17 cellular contexts compared by ENCODE assay signal in the genomic region with DNA sequence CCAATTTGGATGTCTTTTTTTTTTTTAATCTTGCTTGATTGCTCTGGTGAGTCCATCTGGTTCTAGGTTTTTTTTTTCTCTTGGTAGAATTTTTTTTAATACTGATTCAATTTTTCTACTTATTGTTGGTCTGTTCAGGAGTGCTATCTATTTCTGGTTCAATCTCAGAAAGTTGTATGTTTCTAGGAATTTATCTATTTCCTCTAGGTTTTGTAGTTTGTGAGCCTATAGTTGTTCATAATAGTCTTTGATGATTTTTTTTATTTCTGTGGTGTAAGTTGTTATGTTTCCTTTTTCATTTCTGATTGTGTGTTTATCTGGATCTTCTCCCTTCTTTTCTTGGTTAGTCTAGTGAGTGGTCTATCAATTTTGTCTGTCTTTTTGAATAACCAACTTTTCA.
A peak's percentile ranks its signal among the peaks of the same experiment; 100 is the strongest.
DNase-seq lines count a peak whose midpoint lies in the region; ATAC-seq lines count a peak whose summit lies in the region.
"Had no signal": no experiment of that assay in that cellular context is flagged by ENCODE, and none has a peak within 500 bp of the region (broad histone marks: within the 10 kb centered on the region; RNA-seq: fewer than 3 reads in every experiment).

No MANE protein-coding gene starts in this region.

- H3K4me3 Mint-ChIP-seq in activated CD4-positive, alpha-beta T cell treated with anti-CD3 and anti-CD28 coated beads, Interleukin-2, amount 10 ng/mL, durations not matched to agents 7 days and 5 days: no peak overlapping the region
- no peak overlapping the region for H3K4me3 Mint-ChIP-seq in activated CD4-positive, alpha-beta T cell treated with anti-CD3 and anti-CD28 coated beads, Interleukin-2, amount 10 ng/mL, durations not matched to agents 24 days and 14 days
- peak overlapping the region; percentile 20 for H3K4me3 Mint-ChIP-seq in activated naive CD4-positive, alpha-beta T cell treated with anti-CD3 and anti-CD28 coated beads, Interleukin-2, amount 50 U/mL, for 24 hours
- H3K4me3 Mint-ChIP-seq in activated naive CD4-positive, alpha-beta T cell treated with anti-CD3 and anti-CD28 coated beads for 36 hours: no peak overlapping the region
- H3K4me3 Mint-ChIP-seq in naive thymus-derived CD4-positive, alpha-beta T cell: peak overlapping the region in 8 of 10 donors; percentile 34 to 69 (median 56)
- H3K4me3 Mint-ChIP-seq: CD14-positive monocyte; CD8-positive, alpha-beta T cell; H9 had no signal

- H3K36me3 ChIP-seq in naive thymus-derived CD4-positive, alpha-beta T cell (ENCODE audit: control insufficient read depth in 2 of 3, insufficient read depth in 3 of 3, low read length in 3 of 3): no peaks in the 10 kb centered on the region
- H3K36me3 ChIP-seq: BLaER1 had no signal

- CTCF ChIA-PET in activated CD4-positive, alpha-beta T cell treated with anti-CD3 and anti-CD28 coated beads, Interleukin-2, amount 10 ng/mL, durations not matched to agents 7 days and 5 days (lab: Charles Lee): no interaction called here
- CTCF ChIA-PET in activated naive CD4-positive, alpha-beta T cell treated with anti-CD3 and anti-CD28 coated beads for 36 hours (lab: Charles Lee): interaction anchor here (0.7 kb wide), 1 partner anchor 14 kb away, joined by 3 read pairs; no protein-coding TSS in a partner anchor
- CTCF ChIA-PET in naive thymus-derived CD4-positive, alpha-beta T cell (lab: Charles Lee): no interaction called here

- POLR2A ChIA-PET in activated CD4-positive, alpha-beta T cell treated with anti-CD3 and anti-CD28 coated beads, Interleukin-2, amount 10 ng/mL, durations not matched to agents 7 days and 5 days (lab: Charles Lee): no interaction called here
- POLR2A ChIA-PET in naive thymus-derived CD4-positive, alpha-beta T cell (lab: Charles Lee): interaction anchor here (1.0 kb wide), 1 partner anchor 13 kb away, joined by 3 read pairs; no protein-coding TSS in a partner anchor

- H3K9me3 ChIP-seq in naive thymus-derived CD4-positive, alpha-beta T cell (ENCODE audit: control insufficient read depth in 2 of 3, low read length in 3 of 3): no peaks in the 10 kb centered on the region
- H3K9me3 ChIP-seq: BLaER1 had no signal

- ATAC-seq in naive thymus-derived CD4-positive, alpha-beta T cell: no peak
- no peak for ATAC-seq in GM18868 (IDR thresholded peaks at IDR 0.05; ENCODE audit: unreplicated experiment)
- ATAC-seq: CD8-positive, alpha-beta T cell; GM12878 had no signal

- H3K4me3 ChIP-seq in naive thymus-derived CD4-positive, alpha-beta T cell (ENCODE audit: low read length): no peak overlapping the region
- H3K4me3 ChIP-seq: BLaER1, GM12878 had no signal

- H3K36me3 Mint-ChIP-seq in activated CD4-positive, alpha-beta T cell treated with anti-CD3 and anti-CD28 coated beads, Interleukin-2, amount 10 ng/mL, durations not matched to agents 7 days and 5 days (ENCODE audit: low read depth): peaks cover 9% of the 10 kb centered on the region
- peaks cover 4% of the 10 kb centered on the region for H3K36me3 Mint-ChIP-seq in activated CD4-positive, alpha-beta T cell treated with anti-CD3 and anti-CD28 coated beads, Interleukin-2, amount 10 ng/mL, durations not matched to agents 24 days and 14 days (ENCODE audit: low read depth)
- peaks cover 5% of the 10 kb centered on the region for H3K36me3 Mint-ChIP-seq in activated naive CD4-positive, alpha-beta T cell treated with anti-CD3 and anti-CD28 coated beads, Interleukin-2, amount 50 U/mL, for 24 hours
- peaks cover 3% of the 10 kb centered on the region for H3K36me3 Mint-ChIP-seq in activated naive CD4-positive, alpha-beta T cell treated with anti-CD3 and anti-CD28 coated beads for 36 hours (ENCODE audit: low read depth)
- H3K36me3 Mint-ChIP-seq in naive thymus-derived CD4-positive, alpha-beta T cell: peaks cover 4 to 21% (median 10%) of the 10 kb centered on the region in 5 donors
- H3K36me3 Mint-ChIP-seq: CD14-positive monocyte; CD8-positive, alpha-beta T cell had no signal

- intact Hi-C loops in activated CD4-positive, alpha-beta T cell treated with anti-CD3 and anti-CD28 coated beads, Interleukin-2, amount 10 ng/mL, durations not matched to agents 24 days and 14 days (cut with micrococcal nuclease): no loop called here
- intact Hi-C loops in activated naive CD4-positive, alpha-beta T cell treated with anti-CD3 and anti-CD28 coated beads for 36 hours (cut with micrococcal nuclease): loop anchor here (1.0 kb wide), 1 partner anchor 9 kb away; no protein-coding TSS in a partner anchor
- intact Hi-C loops in naive thymus-derived CD4-positive, alpha-beta T cell (cut with micrococcal nuclease): no loop called here

- H3K27ac Mint-ChIP-seq in activated CD4-positive, alpha-beta T cell treated with anti-CD3 and anti-CD28 coated beads, Interleukin-2, amount 10 ng/mL, durations not matched to agents 7 days and 5 days: peak overlapping the region; percentile 55
- no peak overlapping the region for H3K27ac Mint-ChIP-seq in activated CD4-positive, alpha-beta T cell treated with anti-CD3 and anti-CD28 coated beads, Interleukin-2, amount 10 ng/mL, durations not matched to agents 24 days and 14 days
- peak overlapping the region; percentile 43 for H3K27ac Mint-ChIP-seq in activated naive CD4-positive, alpha-beta T cell treated with anti-CD3 and anti-CD28 coated beads, Interleukin-2, amount 50 U/mL, for 24 hours
- H3K27ac Mint-ChIP-seq in activated naive CD4-positive, alpha-beta T cell treated with anti-CD3 and anti-CD28 coated beads for 36 hours: no peak overlapping the region
- H3K27ac Mint-ChIP-seq in naive thymus-derived CD4-positive, alpha-beta T cell: peak overlapping the region in 8 of 9 donors; percentile 29 to 90 (median 70)
- H3K27ac Mint-ChIP-seq: CD8-positive, alpha-beta T cell; H9 had no signal

- H3K9me3 Mint-ChIP-seq in activated CD4-positive, alpha-beta T cell treated with anti-CD3 and anti-CD28 coated beads, Interleukin-2, amount 10 ng/mL, durations not matched to agents 7 days and 5 days: peaks cover 13% of the 10 kb centered on the region
- H3K9me3 Mint-ChIP-seq in activated CD4-positive, alpha-beta T cell treated with anti-CD3 and anti-CD28 coated beads, Interleukin-2, amount 10 ng/mL, durations not matched to agents 24 days and 14 days: peaks cover 8% of the 10 kb centered on the region
- H3K9me3 Mint-ChIP-seq in activated naive CD4-positive, alpha-beta T cell treated with anti-CD3 and anti-CD28 coated beads, Interleukin-2, amount 50 U/mL, for 24 hours: peaks cover 8% of the 10 kb centered on the region
- H3K9me3 Mint-ChIP-seq in activated naive CD4-positive, alpha-beta T cell treated with anti-CD3 and anti-CD28 coated beads for 36 hours: peaks cover 4% of the 10 kb centered on the region
- peaks cover 0 to 29% (median 10%) of the 10 kb centered on the region in 11 donors for H3K9me3 Mint-ChIP-seq in naive thymus-derived CD4-positive, alpha-beta T cell

- H3K4me1 ChIP-seq in naive thymus-derived CD4-positive, alpha-beta T cell (ENCODE audit: control insufficient read depth in 2 of 2, insufficient read depth in 2 of 2, low read length in 2 of 2): peaks cover 0 to 5% of the 10 kb centered on the region in 2 donors
- H3K4me1 ChIP-seq: BLaER1 had no signal

- peaks cover 3% of the 10 kb centered on the region for H3K27me3 Mint-ChIP-seq in activated CD4-positive, alpha-beta T cell treated with anti-CD3 and anti-CD28 coated beads, Interleukin-2, amount 10 ng/mL, durations not matched to agents 7 days and 5 days
- H3K27me3 Mint-ChIP-seq in activated CD4-positive, alpha-beta T cell treated with anti-CD3 and anti-CD28 coated beads, Interleukin-2, amount 10 ng/mL, durations not matched to agents 24 days and 14 days: no peaks in the 10 kb centered on the region
- H3K27me3 Mint-ChIP-seq in activated naive CD4-positive, alpha-beta T cell treated with anti-CD3 and anti-CD28 coated beads, Interleukin-2, amount 50 U/mL, for 24 hours: no peaks in the 10 kb centered on the region
- no peaks in the 10 kb centered on the region for H3K27me3 Mint-ChIP-seq in activated naive CD4-positive, alpha-beta T cell treated with anti-CD3 and anti-CD28 coated beads for 36 hours (ENCODE audit: low read depth)
- no peaks in the 10 kb centered on the region for H3K27me3 Mint-ChIP-seq in naive thymus-derived CD4-positive, alpha-beta T cell

- H3K4me1 Mint-ChIP-seq in activated CD4-positive, alpha-beta T cell treated with anti-CD3 and anti-CD28 coated beads, Interleukin-2, amount 10 ng/mL, durations not matched to agents 7 days and 5 days: peaks cover 28% of the 10 kb centered on the region
- H3K4me1 Mint-ChIP-seq in activated CD4-positive, alpha-beta T cell treated with anti-CD3 and anti-CD28 coated beads, Interleukin-2, amount 10 ng/mL, durations not matched to agents 24 days and 14 days: peaks cover 16% of the 10 kb centered on the region
- peaks cover 40% of the 10 kb centered on the region for H3K4me1 Mint-ChIP-seq in activated naive CD4-positive, alpha-beta T cell treated with anti-CD3 and anti-CD28 coated beads, Interleukin-2, amount 50 U/mL, for 24 hours
- peaks cover 35% of the 10 kb centered on the region for H3K4me1 Mint-ChIP-seq in activated naive CD4-positive, alpha-beta T cell treated with anti-CD3 and anti-CD28 coated beads for 36 hours (ENCODE audit: low read depth)
- peaks cover 12 to 68% (median 45%) of the 10 kb centered on the region in 7 donors for H3K4me1 Mint-ChIP-seq in naive thymus-derived CD4-positive, alpha-beta T cell
- H3K4me1 Mint-ChIP-seq: H9 had no signal

- no peak overlapping the region for H3K27ac ChIP-seq in naive thymus-derived CD4-positive, alpha-beta T cell (ENCODE audit: low read depth, low read length)
- H3K27ac ChIP-seq: BLaER1 had no signal

- no peaks in the 10 kb centered on the region for H3K27me3 ChIP-seq in naive thymus-derived CD4-positive, alpha-beta T cell (ENCODE audit: control insufficient read depth in 2 of 2, insufficient read depth in 2 of 2, low read length in 2 of 2)
- H3K27me3 ChIP-seq: BLaER1 had no signal

- no peak for DNase-seq in activated CD4-positive, alpha-beta T cell treated with anti-CD3 and anti-CD28 coated beads, Interleukin-2, amount 10 ng/mL, durations not matched to agents 7 days and 5 days
- no peak for DNase-seq in activated CD4-positive, alpha-beta T cell treated with anti-CD3 and anti-CD28 coated beads, Interleukin-2, amount 10 ng/mL, durations not matched to agents 24 days and 14 days
- no peak for DNase-seq in activated naive CD4-positive, alpha-beta T cell treated with anti-CD3 and anti-CD28 coated beads for 36 hours
- no peak for DNase-seq in naive thymus-derived CD4-positive, alpha-beta T cell
- no peak for DNase-seq in KG1 (lab: John Stamatoyannopoulos, UW)
- DNase-seq: 8988T; CD8-positive, alpha-beta T cell; DMS 273 treated with DMSO at 0.1 percent for 48 hours; DMS53; DND-41; EL; H9 had no signal

Comparison
In these comparisons a context has a peak if more than half of its experiments do, and no peak if none do; other contexts are left out.
1. H3K27ac Mint-ChIP-seq: peak in activated CD4-positive, alpha-beta T cell treated with anti-CD3 and anti-CD28 coated beads, Interleukin-2, amount 10 ng/mL, durations not matched to agents 7 days and 5 days (single experiment), activated naive CD4-positive, alpha-beta T cell treated with anti-CD3 and anti-CD28 coated beads, Interleukin-2, amount 50 U/mL, for 24 hours (single experiment) and naive thymus-derived CD4-positive, alpha-beta T cell (8 of 9); none in activated CD4-positive, alpha-beta T cell treated with anti-CD3 and anti-CD28 coated beads, Interleukin-2, amount 10 ng/mL, durations not matched to agents 24 days and 14 days (single experiment) and activated naive CD4-positive, alpha-beta T cell treated with anti-CD3 and anti-CD28 coated beads for 36 hours (single experiment).
2. H3K4me3 Mint-ChIP-seq: peak in activated naive CD4-positive, alpha-beta T cell treated with anti-CD3 and anti-CD28 coated beads, Interleukin-2, amount 50 U/mL, for 24 hours (single experiment) and naive thymus-derived CD4-positive, alpha-beta T cell (8 of 10); none in activated CD4-positive, alpha-beta T cell treated with anti-CD3 and anti-CD28 coated beads, Interleukin-2, amount 10 ng/mL, durations not matched to agents 7 days and 5 days (single experiment), activated CD4-positive, alpha-beta T cell treated with anti-CD3 and anti-CD28 coated beads, Interleukin-2, amount 10 ng/mL, durations not matched to agents 24 days and 14 days (single experiment) and activated naive CD4-positive, alpha-beta T cell treated with anti-CD3 and anti-CD28 coated beads for 36 hours (single experiment).